28 cellular contexts compared by ENCODE assay signal in genomic region chr19:21047712-21048111, GRCh38.
"Had no signal": no experiment of that assay in that cellular context is flagged by ENCODE, and none has a peak within 500 bp of the region (broad histone marks: within the 10 kb centered on the region; RNA-seq: fewer than 3 reads in every experiment).

No MANE protein-coding gene starts in this region.

- H3K27me3 ChIP-seq: heart right ventricle, neutrophil, ovary, right atrium auricular region, spleen, upper lobe of left lung had no signal

- ATAC-seq: heart right ventricle; left lobe of liver; lower lobe of right lung; naive thymus-derived CD8-positive, alpha-beta T cell; psoas muscle had no signal

- H3K27ac Mint-ChIP-seq: activated naive CD8-positive, alpha-beta T cell treated with anti-CD3 and anti-CD28 coated beads, Interleukin-2, amount 10 ng/mL, durations not matched to agents 7 days and 5 days; activated T-cell treated with anti-CD3 and anti-CD28 coated beads, Interleukin-2, amount 50 U/mL, for 24 hours; activated T-helper 2 cell treated with anti-CD3 and anti-CD28 coated beads, Interferon-gamma antibody, Interleukin-2, Interleukin-4, amounts not matched to agents 10 μg/mL and 5 μg/mL and 100 μg/mL, durations not matched to agents 14 hours and 24 hours and 36 hours had no signal

- H3K4me3 Mint-ChIP-seq: activated naive CD8-positive, alpha-beta T cell treated with anti-CD3 and anti-CD28 coated beads, Interleukin-2, amount 10 ng/mL, durations not matched to agents 7 days and 5 days; activated T-cell treated with anti-CD3 and anti-CD28 coated beads, Interleukin-2, amount 50 U/mL, for 24 hours had no signal

- H3K36me3 ChIP-seq: ovary had no signal

- H3K27me3 Mint-ChIP-seq: activated naive CD8-positive, alpha-beta T cell treated with anti-CD3 and anti-CD28 coated beads, Interleukin-2, amount 10 ng/mL, durations not matched to agents 7 days and 5 days; activated T-cell treated with anti-CD3 and anti-CD28 coated beads, Interleukin-2, amount 50 U/mL, for 24 hours; naive thymus-derived CD8-positive, alpha-beta T cell had no signal

- H3K27ac ChIP-seq: epithelial cell of prostate, heart right ventricle, lower lobe of right lung, neutrophil, ovary, psoas muscle, right atrium auricular region, spleen, thoracic aorta, upper lobe of left lung, WERI-Rb-1 had no signal

- FAIRE-seq: bronchial epithelial cell, keratinocyte, TTC549 had no signal

- DNase-seq: activated CD4-positive, alpha-beta T cell treated with anti-CD3 and anti-CD28 coated beads for 1 hour; activated CD4-positive, alpha-beta T cell treated with anti-CD3 and anti-CD28 coated beads, Interleukin-2, amount 50 U/mL, for 4 hours; activated CD8-positive, alpha-beta memory T cell treated with anti-CD3 and anti-CD28 coated beads for 24 hours; activated CD8-positive, alpha-beta memory T cell treated with anti-CD3 and anti-CD28 coated beads, Interleukin-2, amount 50 U/mL, for 4 hours; activated naive CD4-positive, alpha-beta T cell; activated naive CD8-positive, alpha-beta T cell treated with anti-CD3 and anti-CD28 coated beads, Interleukin-2, amount 10 ng/mL, durations not matched to agents 7 days and 5 days; activated T-cell treated with anti-CD3 and anti-CD28 coated beads, Interleukin-2, amount 50 U/mL, for 24 hours; amniotic stem cell; cortex of kidney; heart right ventricle; lower lobe of right lung; naive thymus-derived CD8-positive, alpha-beta T cell; ovary; psoas muscle; spleen; stimulated activated CD4-positive, alpha-beta T cell treated with anti-CD3 and anti-CD28 coated beads, Interleukin-4, amount 100 ng/mL, for 1 hour; stimulated activated naive CD4-positive, alpha-beta T cell treated with Interleukin-2 at 50 U/mL for 16 hours; upper lobe of left lung; WERI-Rb-1 had no signal

- H3K4me1 ChIP-seq: heart right ventricle, lower lobe of right lung, psoas muscle, right atrium auricular region, spleen, upper lobe of left lung had no signal

- H3K4me3 ChIP-seq: heart right ventricle, lower lobe of right lung, ovary, psoas muscle, right atrium auricular region, spleen, thoracic aorta, upper lobe of left lung had no signal
